Comparison of ENCODE assay signal across 1 cellular context in the genomic region with DNA sequence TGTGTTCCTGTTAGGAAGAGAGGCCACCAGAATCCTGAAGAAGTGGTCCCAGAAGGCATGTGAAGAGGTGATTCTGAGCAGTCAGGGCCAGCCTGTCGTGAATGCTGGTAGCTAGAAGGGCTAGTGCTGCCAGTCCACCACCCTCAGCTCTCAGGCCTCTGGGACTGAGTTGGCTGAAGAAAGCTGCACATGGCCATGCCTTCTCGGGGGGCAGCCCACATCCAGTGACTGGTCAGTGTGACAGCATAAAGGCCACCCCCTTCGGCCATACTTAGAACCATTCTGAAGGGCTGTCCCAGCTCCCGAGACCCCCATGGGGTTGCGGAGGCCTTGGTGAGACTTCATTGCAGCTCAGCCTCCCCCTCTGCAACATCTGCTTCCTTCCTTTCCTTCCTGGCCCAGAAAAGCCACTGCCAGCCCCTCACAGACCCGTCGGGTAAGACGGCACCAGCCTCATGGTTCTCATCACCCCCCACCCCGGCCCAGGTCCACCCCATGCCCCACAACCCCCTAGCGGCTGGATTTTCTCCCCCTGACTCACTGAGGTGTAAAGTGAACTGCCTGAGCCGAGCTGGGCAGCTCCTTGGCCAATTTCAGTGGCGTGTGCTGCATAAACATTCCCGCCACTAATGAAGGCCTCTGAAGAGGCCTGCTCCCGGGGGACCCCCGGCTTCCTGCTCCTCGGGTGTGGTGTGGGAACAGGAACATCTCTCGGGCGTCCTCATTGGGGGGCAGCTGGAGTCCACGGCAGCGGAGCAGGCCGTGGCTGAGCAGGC.
TF ChIP-seq lines count a peak whose summit lies in the region.

No MANE protein-coding gene starts in this region.

TF ChIP-seq in H1, 55 proteins besides CTCF, POLR2A, EP300 and RAD21 (continued from another document):
- TF ChIP-seq ASH2L (IDR thresholded peaks at IDR 0.05; ENCODE audit: low read length), result no peak
- TF ChIP-seq, protein P1, sequence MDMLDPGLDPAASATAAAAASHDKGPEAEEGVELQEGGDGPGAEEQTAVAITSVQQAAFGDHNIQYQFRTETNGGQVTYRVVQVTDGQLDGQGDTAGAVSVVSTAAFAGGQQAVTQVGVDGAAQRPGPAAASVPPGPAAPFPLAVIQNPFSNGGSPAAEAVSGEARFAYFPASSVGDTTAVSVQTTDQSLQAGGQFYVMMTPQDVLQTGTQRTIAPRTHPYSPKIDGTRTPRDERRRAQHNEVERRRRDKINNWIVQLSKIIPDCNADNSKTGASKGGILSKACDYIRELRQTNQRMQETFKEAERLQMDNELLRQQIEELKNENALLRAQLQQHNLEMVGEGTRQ (IDR thresholded peaks at IDR 0.05; ENCODE audit: low read length), result no peak
